1 cellular context compared by ENCODE assay signal in genomic region chr12:53180931-53181645, GRCh38.
TF ChIP-seq lines count a peak whose summit lies in the region.

No MANE protein-coding gene starts in this region.

TF ChIP-seq in HEK293, 187 proteins besides CTCF, POLR2A, EP300 and RAD21 (continued from another document):
- TF ChIP-seq, protein P1, sequence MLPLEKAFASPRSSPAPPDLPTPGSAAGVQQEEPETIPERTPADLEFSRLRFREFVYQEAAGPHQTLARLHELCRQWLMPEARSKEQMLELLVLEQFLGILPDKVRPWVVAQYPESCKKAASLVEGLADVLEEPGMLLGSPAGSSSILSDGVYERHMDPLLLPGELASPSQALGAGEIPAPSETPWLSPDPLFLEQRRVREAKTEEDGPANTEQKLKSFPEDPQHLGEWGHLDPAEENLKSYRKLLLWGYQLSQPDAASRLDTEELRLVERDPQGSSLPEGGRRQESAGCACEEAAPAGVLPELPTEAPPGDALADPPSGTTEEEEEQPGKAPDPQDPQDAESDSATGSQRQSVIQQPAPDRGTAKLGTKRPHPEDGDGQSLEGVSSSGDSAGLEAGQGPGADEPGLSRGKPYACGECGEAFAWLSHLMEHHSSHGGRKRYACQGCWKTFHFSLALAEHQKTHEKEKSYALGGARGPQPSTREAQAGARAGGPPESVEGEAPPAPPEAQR (tag by site-specific recombination; IDR thresholded peaks at IDR 0.05): no peak
- TF ChIP-seq, protein P2, sequence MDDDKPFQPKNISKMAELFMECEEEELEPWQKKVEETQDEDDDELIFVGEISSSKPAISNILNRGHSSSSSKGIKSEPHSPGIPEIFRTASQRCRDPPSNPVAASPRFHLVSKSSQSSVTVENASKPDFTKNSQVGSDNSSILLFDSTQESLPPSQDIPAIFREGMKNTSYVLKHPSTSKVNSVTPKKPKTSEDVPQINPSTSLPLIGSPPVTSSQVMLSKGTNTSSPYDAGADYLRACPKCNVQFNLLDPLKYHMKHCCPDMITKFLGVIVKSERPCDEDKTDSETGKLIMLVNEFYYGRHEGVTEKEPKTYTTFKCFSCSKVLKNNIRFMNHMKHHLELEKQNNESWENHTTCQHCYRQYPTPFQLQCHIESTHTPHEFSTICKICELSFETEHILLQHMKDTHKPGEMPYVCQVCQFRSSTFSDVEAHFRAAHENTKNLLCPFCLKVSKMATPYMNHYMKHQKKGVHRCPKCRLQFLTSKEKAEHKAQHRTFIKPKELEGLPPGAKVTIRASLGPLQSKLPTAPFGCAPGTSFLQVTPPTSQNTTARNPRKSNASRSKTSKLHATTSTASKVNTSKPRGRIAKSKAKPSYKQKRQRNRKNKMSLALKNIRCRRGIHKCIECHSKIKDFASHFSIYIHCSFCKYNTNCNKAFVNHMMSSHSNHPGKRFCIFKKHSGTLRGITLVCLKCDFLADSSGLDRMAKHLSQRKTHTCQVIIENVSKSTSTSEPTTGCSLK (tag by site-specific recombination; IDR thresholded peaks at IDR 0.05): no peak
- TF ChIP-seq ZNF132 (tag by site-specific recombination; IDR thresholded peaks at IDR 0.05; ENCODE audit: borderline replicate concordance) (no peak), IKZF3 (tag by site-specific recombination; IDR thresholded peaks at IDR 0.05) (no peak), ZNF239 (tag by site-specific recombination; IDR thresholded peaks at IDR 0.05) (no peak), ZNF610 (tag by site-specific recombination; IDR thresholded peaks at IDR 0.05; ENCODE audit: borderline replicate concordance) (no peak), ZNF544 (tag by site-specific recombination; IDR thresholded peaks at IDR 0.05) (no peak), OSR2 (tag by site-specific recombination; IDR thresholded peaks at IDR 0.05) (no peak), ZNF624 (tag by site-specific recombination; IDR thresholded peaks at IDR 0.05) (no peak), ZNF140 (tag by site-specific recombination; IDR thresholded peaks at IDR 0.05) (no peak), ZNF174 (tag by site-specific recombination; IDR thresholded peaks at IDR 0.05) (no peak), ZNF664 (tag by site-specific recombination; IDR thresholded peaks at IDR 0.05) (no peak)
- TF ChIP-seq, protein P3, sequence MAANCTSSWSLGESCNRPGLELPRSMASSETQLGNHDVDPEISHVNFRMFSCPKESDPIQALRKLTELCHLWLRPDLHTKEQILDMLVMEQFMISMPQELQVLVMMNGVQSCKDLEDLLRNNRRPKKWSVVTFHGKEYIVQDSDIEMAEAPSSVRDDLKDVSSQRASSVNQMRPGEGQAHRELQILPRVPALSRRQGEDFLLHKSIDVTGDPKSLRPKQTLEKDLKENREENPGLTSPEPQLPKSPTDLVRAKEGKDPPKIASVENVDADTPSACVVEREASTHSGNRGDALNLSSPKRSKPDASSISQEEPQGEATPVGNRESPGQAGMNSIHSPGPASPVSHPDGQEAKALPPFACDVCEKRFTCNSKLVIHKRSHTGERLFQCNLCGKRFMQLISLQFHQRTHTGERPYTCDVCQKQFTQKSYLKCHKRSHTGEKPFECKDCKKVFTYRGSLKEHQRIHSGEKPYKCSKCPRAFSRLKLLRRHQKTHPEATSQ (tag by site-specific recombination; IDR thresholded peaks at IDR 0.05): no peak
